Comparison of ENCODE assay signal across 13 cellular contexts in genomic region chr21:42980959-42981523, GRCh38. TPM values are rescaled to one million over a fixed set of nuclear protein-coding genes. Genes with fewer than 3 reads are reported as not detected.
DNase-seq lines count a peak whose midpoint lies in the region; ATAC-seq and TF ChIP-seq lines count a peak whose summit lies in the region.
"Had no signal": no experiment of that assay in that cellular context is flagged by ENCODE, and none has a peak within 500 bp of the region (broad histone marks: within the 10 kb centered on the region; RNA-seq: fewer than 3 reads in every experiment).

No MANE protein-coding gene starts in this region.

- H3K4me3 Mint-ChIP-seq in brain = no peak overlapping the region

- peak overlapping the region in 3 of 5 experiments; percentile 39 to 71 (median 69) for H3K27ac Mint-ChIP-seq in brain
- H3K27ac Mint-ChIP-seq: activated T-helper 2 cell treated with anti-CD3 and anti-CD28 coated beads, Interferon-gamma antibody, Interleukin-2, Interleukin-4, amounts not matched to agents 10 μg/mL and 5 μg/mL and 100 μg/mL, durations not matched to agents 14 hours and 24 hours and 36 hours had no signal

- H3K4me1 ChIP-seq in neutrophil (ENCODE audit: control insufficient read depth in 1 of 2, insufficient read depth in 1 of 2, low read depth in 1 of 2, low read length in 1 of 2) = peaks cover 10 to 17% of the 10 kb centered on the region in 2 experiments

- H3K36me3 Mint-ChIP-seq in brain = peaks cover 66% of the 10 kb centered on the region

- H3K9me3 Mint-ChIP-seq in brain = peaks cover 12 to 34% (median 29%) of the 10 kb centered on the region in 5 experiments
- H3K9me3 Mint-ChIP-seq: activated T-helper 2 cell treated with anti-CD3 and anti-CD28 coated beads, Interferon-gamma antibody, Interleukin-2, Interleukin-4, amounts not matched to agents 10 μg/mL and 5 μg/mL and 100 μg/mL, durations not matched to agents 14 hours and 24 hours and 36 hours had no signal

- peak overlapping the region; percentile 45 for H3K27ac ChIP-seq in neutrophil
- H3K27ac ChIP-seq: right lobe of liver had no signal

- H3K4me3 ChIP-seq in NB4 (ENCODE audit: low read depth, low read length) (no peak overlapping the region), neutrophil (ENCODE audit: low read depth in 1 of 2, low read length in 1 of 2) (no peak overlapping the region)
- H3K4me3 ChIP-seq: right lobe of liver had no signal

- TF ChIP-seq CTCF in NB4 (IDR thresholded peaks at IDR 0.05; ENCODE audit: low read depth, low read length) (no peak), brain (conservative IDR thresholded peaks at IDR 0.05) (no peak), neutrophil (IDR thresholded peaks at IDR 0.05) (no peak)

- H3K9me3 ChIP-seq in neutrophil = no peaks in the 10 kb centered on the region
- H3K9me3 ChIP-seq: right lobe of liver had no signal

- TF ChIP-seq POLR2A in NB4 (IDR thresholded peaks at IDR 0.05; ENCODE audit: extremely low read depth, insufficient read length) = no peak

- peak; percentile 9 for DNase-seq in NOMO-1 treated with DMSO at 0.1 percent for 48 hours (lab: John Stamatoyannopoulos, UW; ENCODE audit: unreplicated experiment)
- no peak for DNase-seq in NOMO-1 treated with dmso at 0.1 percent for 144 hours (lab: John Stamatoyannopoulos, UW; ENCODE audit: unreplicated experiment)
- DNase-seq in NB4 (ENCODE audit: low read depth) = peak; percentile 49
- DNase-seq: activated CD4-positive, CD25-positive, alpha-beta regulatory T cell treated with anti-CD3 and anti-CD28 coated beads, Interleukin-2, amount 50 U/mL, for 72 hours; DMS79 treated with DMSO at 0.1 percent for 48 hours; NCI-H526 had no signal

- no peaks in the 10 kb centered on the region for H3K27me3 Mint-ChIP-seq in brain

- no peak for ATAC-seq in HG03457 (IDR thresholded peaks at IDR 0.05; ENCODE audit: unreplicated experiment)
- ATAC-seq in HG03175 (IDR thresholded peaks at IDR 0.05; ENCODE audit: unreplicated experiment) = no peak
- no peak for ATAC-seq in HG03432 (IDR thresholded peaks at IDR 0.05; ENCODE audit: unreplicated experiment)

- peaks cover 8% of the 10 kb centered on the region for H3K36me3 ChIP-seq in neutrophil
- H3K36me3 ChIP-seq: right lobe of liver had no signal

- H3K27me3 ChIP-seq in neutrophil = no peaks in the 10 kb centered on the region
- H3K27me3 ChIP-seq: right lobe of liver had no signal

- H3K4me1 Mint-ChIP-seq in brain = peaks cover 27% of the 10 kb centered on the region

RNA-seq across cellular contexts. Expression of gene PKNOX1, which starts 6.7 kb away (rescaled TPM):
- polyA plus RNA-seq in brain (ENCODE audit: insufficient read depth, low read depth, low replicate concordance) = 17.8 TPM

RNA-seq across cellular contexts. Expression of gene ERVH48-1, which starts 55.6 kb away (rescaled TPM):
- polyA plus RNA-seq in brain (ENCODE audit: insufficient read depth, low read depth, low replicate concordance) = not detected
